ENCODE assay signal across 22 cellular contexts in genomic region chr6:91691449-91691848, GRCh38.
"Had no signal": no experiment of that assay in that cellular context is flagged by ENCODE, and none has a peak within 500 bp of the region (broad histone marks: within the 10 kb centered on the region; RNA-seq: fewer than 3 reads in every experiment).

No MANE protein-coding gene starts in this region.

- H3K4me3 ChIP-seq: esophagus squamous epithelium, gastroesophageal sphincter, left ventricle myocardium inferior, lower lobe of right lung, smooth muscle cell, suprapubic skin, thyroid gland, upper lobe of left lung, uterus had no signal

- DNase-seq: effector memory CD4-positive, alpha-beta T cell; esophagus squamous epithelium; foreskin fibroblast; immature natural killer cell; kidney; left ventricle myocardium inferior; lower lobe of right lung; midbrain; naive B cell; nephron progenitor cell; right cardiac atrium; stimulated activated CD4-positive, alpha-beta T cell treated with anti-CD3 and anti-CD28 coated beads, Interleukin-2, amount 100 ng/mL, for 48 hours; stimulated activated naive CD8-positive, alpha-beta T cell treated with anti-CD3 and anti-CD28 coated beads, Interleukin-15, Interleukin-2, amounts not matched to agents 100 U/mL and 50 U/mL, for 24 hours; thyroid gland; upper lobe of left lung; uterus had no signal

- H3K27me3 Mint-ChIP-seq: central memory CD8-positive, alpha-beta T cell; memory B cell; naive B cell had no signal

- H3K4me2 ChIP-seq: smooth muscle cell had no signal

- H3K36me3 ChIP-seq: esophagus squamous epithelium, gastroesophageal sphincter, left ventricle myocardium inferior, lower lobe of right lung, neutrophil, suprapubic skin, thyroid gland, upper lobe of left lung, uterus had no signal

- H3K4me1 Mint-ChIP-seq: central memory CD8-positive, alpha-beta T cell; immature natural killer cell; memory B cell; naive B cell; nephron progenitor cell had no signal

- H3K9me3 Mint-ChIP-seq: nephron progenitor cell had no signal

- H3K36me3 Mint-ChIP-seq: immature natural killer cell, memory B cell, naive B cell had no signal

- H3K4me1 ChIP-seq: esophagus squamous epithelium, gastroesophageal sphincter, left ventricle myocardium inferior, lower lobe of right lung, suprapubic skin, thyroid gland, upper lobe of left lung, uterus had no signal

- H3K9me3 ChIP-seq: esophagus squamous epithelium, gastroesophageal sphincter, left ventricle myocardium inferior, lower lobe of right lung, neutrophil, suprapubic skin, thyroid gland, upper lobe of left lung, uterus had no signal

- H3K27ac ChIP-seq: esophagus squamous epithelium, gastroesophageal sphincter, left ventricle myocardium inferior, lower lobe of right lung, neutrophil, suprapubic skin, thyroid gland, upper lobe of left lung, uterus had no signal

- H3K27me3 ChIP-seq: esophagus squamous epithelium, gastroesophageal sphincter, neutrophil, suprapubic skin, thyroid gland, upper lobe of left lung, uterus had no signal

- ATAC-seq: gastroesophageal sphincter; lower lobe of right lung; right cardiac atrium; stimulated activated naive CD8-positive, alpha-beta T cell treated with anti-CD3 and anti-CD28 coated beads, Interleukin-15, Interleukin-2, amounts not matched to agents 100 U/mL and 50 U/mL, for 24 hours had no signal

- H3K4me3 Mint-ChIP-seq: central memory CD8-positive, alpha-beta T cell; immature natural killer cell; memory B cell; naive B cell; nephron progenitor cell had no signal

- H3K27ac Mint-ChIP-seq: immature natural killer cell, memory B cell, naive B cell, nephron progenitor cell had no signal
